10 cellular contexts compared by ENCODE assay signal in the genomic region with DNA sequence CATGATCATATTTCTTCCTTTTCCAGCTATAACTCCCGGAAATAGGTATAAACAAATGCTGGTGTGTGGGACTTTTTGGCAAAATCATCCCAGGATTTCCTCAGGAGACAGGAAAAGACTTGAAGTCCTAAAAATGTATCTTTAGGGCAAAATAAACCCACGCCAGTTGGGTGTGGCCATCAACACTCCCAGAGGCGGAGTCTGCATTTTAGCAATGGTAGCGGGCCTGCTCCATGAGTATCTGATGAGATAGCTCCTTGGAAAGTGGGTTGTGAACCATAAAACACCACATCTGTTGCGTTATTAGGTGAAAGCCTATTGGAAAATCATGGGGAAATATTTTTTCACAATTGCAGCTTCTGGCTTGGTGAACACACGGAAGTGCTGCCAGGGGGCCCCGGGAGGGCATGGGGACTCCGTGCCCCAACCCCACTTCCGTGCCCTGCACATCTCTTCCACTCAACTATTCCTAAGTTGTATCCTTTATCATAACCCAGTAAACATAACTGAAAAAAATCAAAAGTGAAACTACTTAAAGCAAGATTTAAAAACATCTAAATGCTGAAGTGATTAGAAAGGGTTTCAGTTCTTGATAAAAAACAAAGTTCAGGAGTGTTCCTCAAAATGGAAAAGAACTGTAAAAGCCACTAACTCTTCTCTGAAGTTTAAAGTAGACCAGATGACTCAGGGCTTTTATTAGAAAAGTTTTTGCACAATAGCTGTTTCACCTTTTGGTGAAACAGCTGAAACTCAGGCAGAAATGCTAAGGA.
DNase-seq lines count a peak whose midpoint lies in the region; ATAC-seq and TF ChIP-seq lines count a peak whose summit lies in the region.
"Had no signal": no experiment of that assay in that cellular context is flagged by ENCODE, and none has a peak within 500 bp of the region (broad histone marks: within the 10 kb centered on the region; RNA-seq: fewer than 3 reads in every experiment).

No MANE protein-coding gene starts in this region.

- peak; percentile 10 for DNase-seq in GM03348 (ENCODE audit: low spot score)
- DNase-seq in memory B cell (ENCODE audit: low spot score in 2 of 2): no peak
- no peak for DNase-seq in stimulated activated CD8-positive, alpha-beta memory T cell treated with anti-CD3 and anti-CD28 coated beads, Interleukin-4, amount 100 ng/mL, for 48 hours
- no peak for DNase-seq in prostate gland (ENCODE audit: low spot score)
- DNase-seq in mesendoderm: no peak
- DNase-seq: activated CD4-positive, alpha-beta T cell treated with anti-CD3 and anti-CD28 coated beads for 48 hours; brain microvascular endothelial cell had no signal

- no peaks in the 10 kb centered on the region for H3K36me3 Mint-ChIP-seq in memory B cell

- H3K27me3 ChIP-seq in OCI-LY3 (ENCODE audit: low read depth, low read length) (no peaks in the 10 kb centered on the region), prostate gland (replicated peaks; ENCODE audit: insufficient read depth) (no peaks in the 10 kb centered on the region), mesendoderm (ENCODE audit: insufficient read depth, low read length, poor library complexity) (no peaks in the 10 kb centered on the region)
- H3K27me3 ChIP-seq: brain microvascular endothelial cell had no signal

- ATAC-seq in GM21528 (IDR thresholded peaks at IDR 0.05; ENCODE audit: low FRiP score, unreplicated experiment) (peak; percentile 40), memory B cell (ENCODE audit: low read depth) (no peak), GM19035 (IDR thresholded peaks at IDR 0.05; ENCODE audit: unreplicated experiment) (no peak)

- H4K20me1 ChIP-seq in OCI-LY3 (ENCODE audit: insufficient read depth, low read length): no peaks in the 10 kb centered on the region

- no peak overlapping the region for H2BK5ac ChIP-seq in mesendoderm (ENCODE audit: low read length)

- peak overlapping the region; percentile 62; the same call in 1 of the 2 replicates for H2AFZ ChIP-seq in OCI-LY3 (ENCODE audit: low read depth, low read length)

- H3K27ac Mint-ChIP-seq in memory B cell: no peak overlapping the region

- no peaks in the 10 kb centered on the region for H3K9me3 ChIP-seq in OCI-LY3 (ENCODE audit: insufficient read depth, low read length)
- H3K9me3 ChIP-seq in prostate gland: no peaks in the 10 kb centered on the region

- no peaks in the 10 kb centered on the region for H3K79me1 ChIP-seq in mesendoderm (ENCODE audit: low read length)

- H3K56ac ChIP-seq in mesendoderm (ENCODE audit: low read length): no peak overlapping the region

- TF ChIP-seq CTCF in OCI-LY3 (IDR thresholded peaks at IDR 0.05; ENCODE audit: low read depth, low read length) (no peak), prostate gland (IDR thresholded peaks at IDR 0.05) (no peak)

- H3K4me1 ChIP-seq in OCI-LY3 (ENCODE audit: low read length) (peaks cover 13% of the 10 kb centered on the region), prostate gland (replicated peaks) (no peaks in the 10 kb centered on the region), mesendoderm (ENCODE audit: control insufficient read depth, low read depth, low read length) (no peaks in the 10 kb centered on the region)

- no peak for TF ChIP-seq POLR2A in prostate gland (IDR thresholded peaks at IDR 0.05)

- no peaks in the 10 kb centered on the region for H3K4me1 Mint-ChIP-seq in memory B cell

- H3K4me3 ChIP-seq in OCI-LY3 (ENCODE audit: low read length): peak overlapping the region; percentile 26
- no peak overlapping the region for H3K4me3 ChIP-seq in prostate gland
- H3K4me3 ChIP-seq in mesendoderm (ENCODE audit: low read length): no peak overlapping the region

- intact Hi-C loops in prostate gland (cut with DNase I): no loop called here

- H4K8ac ChIP-seq in mesendoderm (ENCODE audit: low read depth, low read length): no peak overlapping the region

- H3K9ac ChIP-seq in OCI-LY3 (ENCODE audit: low read length) (no peak overlapping the region), mesendoderm (ENCODE audit: low read length) (no peak overlapping the region)

- peak overlapping the region; percentile 53 for H3K4me3 Mint-ChIP-seq in memory B cell

- no peak overlapping the region for H2BK15ac ChIP-seq in mesendoderm (replicated peaks; ENCODE audit: low read depth)

- H3K79me2 ChIP-seq in OCI-LY3 (ENCODE audit: low read length) (no peaks in the 10 kb centered on the region), mesendoderm (ENCODE audit: control insufficient read depth, insufficient read depth, low read length) (no peaks in the 10 kb centered on the region)

- H3K18ac ChIP-seq in mesendoderm (ENCODE audit: low read length): no peak overlapping the region

- H3K4me2 ChIP-seq in OCI-LY3 (ENCODE audit: low read length) (peak overlapping the region; percentile 42), mesendoderm (ENCODE audit: low read length) (no peak overlapping the region)

- 85% methylated on average over 9 of the region's 9 CpGs for WGBS in prostate gland
- WGBS in mesendoderm (ENCODE audit: extremely low coverage, insufficient coverage, low lambda C conversion rate): no CpG with 5 or more reads among the region's 9 CpGs

- peaks cover 1% of the 10 kb centered on the region for H3K9me3 Mint-ChIP-seq in memory B cell

- no peak overlapping the region for H3K4ac ChIP-seq in mesendoderm (ENCODE audit: low read depth, low read length)

- H3K27ac ChIP-seq in OCI-LY3 (ENCODE audit: low read length): peak overlapping the region; percentile 30
- no peak overlapping the region for H3K27ac ChIP-seq in prostate gland
- no peak overlapping the region for H3K27ac ChIP-seq in mesendoderm (ENCODE audit: low read depth, low read length)
- H3K27ac ChIP-seq: brain microvascular endothelial cell had no signal

- H3K36me3 ChIP-seq in OCI-LY3 (replicated peaks; ENCODE audit: low read depth, low read length) (no peaks in the 10 kb centered on the region), prostate gland (no peaks in the 10 kb centered on the region), mesendoderm (ENCODE audit: control insufficient read depth, insufficient read depth, low read length) (no peaks in the 10 kb centered on the region)
- H3K36me3 ChIP-seq: brain microvascular endothelial cell had no signal

- no peak overlapping the region for H3K23ac ChIP-seq in mesendoderm (ENCODE audit: low read length)

- no peak overlapping the region for H4K5ac ChIP-seq in mesendoderm (ENCODE audit: low read length)

- H2AK5ac ChIP-seq in mesendoderm (ENCODE audit: low read length): no peak overlapping the region

- peaks cover 4% of the 10 kb centered on the region for H3K27me3 Mint-ChIP-seq in memory B cell

- no peak overlapping the region for H2BK120ac ChIP-seq in mesendoderm (ENCODE audit: low read depth, low read length)
